Comparison of ENCODE assay signal across 25 cellular contexts in genomic region chr1:80533178-80533577, GRCh38.
DNase-seq lines count a peak whose midpoint lies in the region; ATAC-seq and TF ChIP-seq lines count a peak whose summit lies in the region.
"Had no signal": no experiment of that assay in that cellular context is flagged by ENCODE, and none has a peak within 500 bp of the region (broad histone marks: within the 10 kb centered on the region; RNA-seq: fewer than 3 reads in every experiment).

No MANE protein-coding gene starts in this region.

- no peak overlapping the region for H3K4me3 Mint-ChIP-seq in MCF 10A (ENCODE audit: unreplicated experiment)
- H3K4me3 Mint-ChIP-seq: activated T-cell treated with anti-CD3 and anti-CD28 coated beads, Interleukin-2, amount 50 U/mL, for 4 hours had no signal

- intact Hi-C loops in mammary epithelial cell (cut with micrococcal nuclease) (no loop called here), MCF 10A (cut with micrococcal nuclease) (no loop called here)

- H4K20me1 ChIP-seq in mammary epithelial cell (ENCODE audit: insufficient read depth, low read length), result no peaks in the 10 kb centered on the region
- H4K20me1 ChIP-seq: BLaER1 treated with 17β-estradiol and CSF1 and Interleukin-3, amounts not matched to agents 10 nM and 100 nM had no signal

- H3K27me3 ChIP-seq in mammary epithelial cell (ENCODE audit: insufficient read depth, low read length), result no peaks in the 10 kb centered on the region
- H3K27me3 ChIP-seq in SJSA1 (replicated peaks), result no peaks in the 10 kb centered on the region
- H3K27me3 ChIP-seq in foreskin keratinocyte, result no peaks in the 10 kb centered on the region
- H3K27me3 ChIP-seq: esophagus squamous epithelium, gastroesophageal sphincter had no signal

- H3K27ac ChIP-seq in mammary epithelial cell (ENCODE audit: insufficient read depth, low read depth, low read length) (no peak overlapping the region), SJSA1 (peak overlapping the region; percentile 33; the same call in 1 of the 2 replicates), foreskin keratinocyte (no peak overlapping the region)
- H3K27ac ChIP-seq: BLaER1 treated with 17β-estradiol and CSF1 and Interleukin-3, amounts not matched to agents 10 nM and 100 nM; esophagus squamous epithelium; gastroesophageal sphincter; GM23248 had no signal

- H3K4me2 ChIP-seq in mammary epithelial cell (ENCODE audit: insufficient read depth, low read depth, low read length), result no peak overlapping the region
- H3K4me2 ChIP-seq: BLaER1 treated with 17β-estradiol and CSF1 and Interleukin-3, amounts not matched to agents 10 nM and 100 nM had no signal

- POLR2A ChIA-PET in MCF 10A (lab: Yijun Ruan, JAX), result no interaction called here

- 58% methylated on average over 2 of the region's 2 CpGs for WGBS in mammary epithelial cell (ENCODE audit: low coverage, missing lambda C conversion rate)

- dilution Hi-C loops in mammary epithelial cell (cut with HindIII; ENCODE audit: low sequenced_read_pairs), result no loop called here

- no peak for TF ChIP-seq CTCF in mammary epithelial cell (conservative IDR thresholded peaks at IDR 0.05 in 1 of 2, IDR thresholded peaks at IDR 0.05 in 1 of 2; ENCODE audit: extremely low read depth in 1 of 2, insufficient read depth in 1 of 2, low read depth in 1 of 2, low read length in 2 of 2)
- TF ChIP-seq CTCF in MCF 10A (IDR thresholded peaks at IDR 0.05; ENCODE audit: unreplicated experiment), result no peak
- no peak for TF ChIP-seq CTCF in foreskin keratinocyte (conservative IDR thresholded peaks at IDR 0.05)

- ATAC-seq in foreskin keratinocyte, result peak; percentile 16
- ATAC-seq: activated T-cell treated with anti-CD3 and anti-CD28 coated beads, Interleukin-2, amount 50 U/mL, for 4 hours; gastroesophageal sphincter; right cardiac atrium had no signal

- H3K27me3 Mint-ChIP-seq in MCF 10A (ENCODE audit: insufficient read depth, unreplicated experiment), result no peaks in the 10 kb centered on the region

- H3K4me1 ChIP-seq in mammary epithelial cell (ENCODE audit: insufficient read depth, low read length) (peaks cover 5% of the 10 kb centered on the region), SJSA1 (replicated peaks) (peaks cover 28% of the 10 kb centered on the region), foreskin keratinocyte (peaks cover 5% of the 10 kb centered on the region)

- no peak overlapping the region for H3K9ac ChIP-seq in mammary epithelial cell (ENCODE audit: insufficient read depth, low read length)
- H3K9ac ChIP-seq: BLaER1 treated with 17β-estradiol and CSF1 and Interleukin-3, amounts not matched to agents 10 nM and 100 nM; GM23248 had no signal

- CTCF ChIA-PET in mammary epithelial cell (lab: Charles Lee; ENCODE audit: low non-redundant PET) (no interaction called here), MCF 10A (lab: Yijun Ruan, JAX) (no interaction called here)

- peaks cover 11% of the 10 kb centered on the region for H3K4me1 Mint-ChIP-seq in MCF 10A (ENCODE audit: insufficient read depth, unreplicated experiment)

- no peaks in the 10 kb centered on the region for H3K9me3 Mint-ChIP-seq in MCF 10A (ENCODE audit: unreplicated experiment)

- H2AFZ ChIP-seq in mammary epithelial cell (ENCODE audit: low read depth, low read length), result peak overlapping the region; percentile 45
- H2AFZ ChIP-seq: GM23248 had no signal

- no TSS peak for BruUV-seq in mammary epithelial cell (replicated peaks; lab: Mats Ljungman, UMichigan)
- BruUV-seq in MCF 10A (replicated peaks; lab: Mats Ljungman, UMichigan), result no TSS peak

- no peak overlapping the region for H3K4me3 ChIP-seq in mammary epithelial cell (replicated peaks in 1 of 3; ENCODE audit: insufficient read depth in 1 of 3, low read depth in 2 of 3, low read length in 3 of 3)
- H3K4me3 ChIP-seq in SJSA1, result no peak overlapping the region
- H3K4me3 ChIP-seq: BLaER1 treated with 17β-estradiol and CSF1 and Interleukin-3, amounts not matched to agents 10 nM and 100 nM; esophagus squamous epithelium; gastroesophageal sphincter; GM23248 had no signal

- H3K79me2 ChIP-seq in mammary epithelial cell (ENCODE audit: insufficient read depth, low read length), result no peaks in the 10 kb centered on the region

- H3K36me3 ChIP-seq in mammary epithelial cell (ENCODE audit: insufficient read depth, low read length), result no peaks in the 10 kb centered on the region
- H3K36me3 ChIP-seq in SJSA1, result no peaks in the 10 kb centered on the region
- H3K36me3 ChIP-seq: BLaER1 treated with 17β-estradiol and CSF1 and Interleukin-3, amounts not matched to agents 10 nM and 100 nM; esophagus squamous epithelium; gastroesophageal sphincter had no signal

- DNase-seq in mammary epithelial cell (no peak), MCF 10A (ENCODE audit: unreplicated experiment) (no peak), SJSA1 (ENCODE audit: low read depth in 1 of 2, low spot score in 2 of 2) (peak in 1 of 2 experiments; percentile 1), foreskin keratinocyte (no peak), retina (peak; percentile 29), HCEC 1CT (no peak), amniotic stem cell (lab: John Stamatoyannopoulos, UW) (no peak)
- DNase-seq in activated CD8-positive, alpha-beta memory T cell treated with anti-CD3 and anti-CD28 coated beads, Interleukin-2, amount 50 U/mL, for 48 hours, result no peak
- DNase-seq: activated naive CD4-positive, alpha-beta T cell treated with Interleukin-2 at 50 U/mL for 16 hours; activated T-cell treated with anti-CD3 and anti-CD28 coated beads, Interleukin-2, amount 50 U/mL, for 4 hours; central memory CD4-positive, alpha-beta T cell; effector CD4-positive, alpha-beta T cell; esophagus squamous epithelium; GM23248; KBM-7; kidney; NCI-H1694; NCI-H774; OCI-M1; right cardiac atrium; Right ventricle myocardium superior; stimulated activated CD4-positive, alpha-beta T cell treated with anti-CD3 and anti-CD28 coated beads, Interleukin-15, amount 100 ng/mL, for 24 hours; stimulated activated CD8-positive, alpha-beta memory T cell treated with anti-CD3 and anti-CD28 coated beads, Interleukin-4, amount 100 ng/mL, for 48 hours had no signal

- H3K9me3 ChIP-seq in mammary epithelial cell (replicated peaks; ENCODE audit: insufficient read depth, low read length) (no peaks in the 10 kb centered on the region), SJSA1 (replicated peaks) (no peaks in the 10 kb centered on the region)
- H3K9me3 ChIP-seq: BLaER1 treated with 17β-estradiol and CSF1 and Interleukin-3, amounts not matched to agents 10 nM and 100 nM; esophagus squamous epithelium; gastroesophageal sphincter had no signal

- no peaks in the 10 kb centered on the region for H3K36me3 Mint-ChIP-seq in MCF 10A (ENCODE audit: insufficient read depth, unreplicated experiment)

- in situ Hi-C loops in mammary epithelial cell (cut with MboI; ENCODE audit: low sequenced_read_pairs in 2 of 2), result no loop called here

- H3K27ac Mint-ChIP-seq in MCF 10A (ENCODE audit: low read depth, unreplicated experiment), result no peak overlapping the region
